12 cellular contexts compared by ENCODE assay signal in the genomic region with DNA sequence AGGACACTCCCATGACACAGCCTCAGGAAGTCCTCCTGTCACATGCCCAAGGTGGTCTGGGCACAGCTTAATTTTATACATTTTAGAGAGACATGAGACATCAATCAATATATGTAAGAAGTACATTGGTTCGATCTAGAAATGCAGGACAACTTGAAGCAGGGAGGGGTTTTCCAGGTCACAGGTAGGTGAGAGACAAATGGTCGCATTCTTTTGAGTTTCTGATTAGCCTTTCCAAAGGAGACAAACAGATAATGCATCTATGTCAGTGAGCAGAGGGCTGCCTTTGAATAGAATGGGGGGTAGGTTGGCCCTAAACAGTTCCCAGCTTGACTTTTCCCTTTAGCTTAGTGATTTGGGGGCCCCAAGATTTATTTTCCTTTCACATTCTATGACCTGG. TPM values are rescaled to one million over a fixed set of nuclear protein-coding genes. Genes with fewer than 3 reads are reported as not detected.
DNase-seq lines count a peak whose midpoint lies in the region; ATAC-seq, FAIRE-seq and TF ChIP-seq lines count a peak whose summit lies in the region.
"Had no signal": no experiment of that assay in that cellular context is flagged by ENCODE, and none has a peak within 500 bp of the region (broad histone marks: within the 10 kb centered on the region; RNA-seq: fewer than 3 reads in every experiment).

No MANE protein-coding gene starts in this region.

- H3K4me1 Mint-ChIP-seq in astrocyte (ENCODE audit: low read depth, unreplicated experiment), result peaks cover 37% of the 10 kb centered on the region

- peaks cover 38% of the 10 kb centered on the region for H3K79me2 ChIP-seq in astrocyte (ENCODE audit: insufficient read depth, low read length)

- H3K4me3 Mint-ChIP-seq in astrocyte (ENCODE audit: unreplicated experiment), result peak overlapping the region; percentile 91
- H3K4me3 Mint-ChIP-seq: activated T-helper 1 cell treated with anti-CD3 and anti-CD28 coated beads, Interleukin-12 subunit alpha, Interleukin-12 subunit beta, Interleukin-2, Interleukin-4 antibody, amounts not matched to agents 30 ng/mL and 10 ng/mL and 1 ng/mL, durations not matched to agents 14 hours and 24 hours and 36 hours had no signal

- no peaks in the 10 kb centered on the region for H3K27me3 Mint-ChIP-seq in astrocyte (ENCODE audit: low read depth, unreplicated experiment)

- TF ChIP-seq CTCF in astrocyte (IDR thresholded peaks at IDR 0.05; ENCODE audit: insufficient read depth, low read depth, low read length), result no peak

- ATAC-seq in GM18520 (IDR thresholded peaks at IDR 0.05; ENCODE audit: unreplicated experiment), result no peak

- peaks cover 6% of the 10 kb centered on the region for H3K36me3 Mint-ChIP-seq in astrocyte (ENCODE audit: low read depth, unreplicated experiment)

- no peaks in the 10 kb centered on the region for H3K9me3 ChIP-seq in astrocyte (ENCODE audit: insufficient read depth, low read depth, low read length)
- H3K9me3 ChIP-seq: BLaER1 had no signal

- H3K4me2 ChIP-seq in astrocyte (ENCODE audit: low read length), result peak overlapping the region; percentile 86
- H3K4me2 ChIP-seq: BLaER1 had no signal

- H4K20me1 ChIP-seq in astrocyte (ENCODE audit: insufficient read depth, low read length), result peaks cover 7% of the 10 kb centered on the region
- H4K20me1 ChIP-seq: BLaER1 had no signal

- peaks cover 48% of the 10 kb centered on the region for H3K4me1 ChIP-seq in astrocyte (ENCODE audit: insufficient read depth, low read length)

- no peaks in the 10 kb centered on the region for H3K27me3 ChIP-seq in astrocyte (ENCODE audit: insufficient read depth, low read length)

- no peak for FAIRE-seq in astrocyte (lab: Jason Lieb, UNC)

- peak overlapping the region; percentile 92 for H3K9ac ChIP-seq in astrocyte (ENCODE audit: low read length)
- H3K9ac ChIP-seq: BLaER1 had no signal

- no peaks in the 10 kb centered on the region for H3K36me3 ChIP-seq in astrocyte (ENCODE audit: insufficient read depth, low read length)
- H3K36me3 ChIP-seq: BLaER1 had no signal

- H3K9me3 Mint-ChIP-seq in astrocyte (ENCODE audit: unreplicated experiment), result no peaks in the 10 kb centered on the region
- H3K9me3 Mint-ChIP-seq: activated T-helper 1 cell treated with anti-CD3 and anti-CD28 coated beads, Interleukin-12 subunit alpha, Interleukin-12 subunit beta, Interleukin-2, Interleukin-4 antibody, amounts not matched to agents 30 ng/mL and 10 ng/mL and 1 ng/mL, durations not matched to agents 14 hours and 24 hours and 36 hours had no signal

- DNase-seq in Daoy (ENCODE audit: low read depth) (peak; percentile 19), astrocyte (ENCODE audit: low read depth) (no peak), islet precursor cell (peak; percentile 53), skeletal muscle cell (ENCODE audit: low read depth) (no peak), UCSD-AML1 (lab: John Stamatoyannopoulos, UW; ENCODE audit: unreplicated experiment) (no peak), NCI-H524 treated with DMSO at 0.1 percent for 48 hours (lab: John Stamatoyannopoulos, UW) (no peak), COLO829 (ENCODE audit: low spot score) (no peak)
- DNase-seq: activated CD4-positive, CD25-positive, alpha-beta regulatory T cell; KBM-7 had no signal

- peak overlapping the region; percentile 90 for H3K27ac ChIP-seq in astrocyte (ENCODE audit: low read depth, low read length)
- H3K27ac ChIP-seq: BLaER1 had no signal

- peak overlapping the region; percentile 94 for H3K27ac Mint-ChIP-seq in astrocyte (ENCODE audit: unreplicated experiment)
- H3K27ac Mint-ChIP-seq: activated T-helper 1 cell treated with anti-CD3 and anti-CD28 coated beads, Interleukin-12 subunit alpha, Interleukin-12 subunit beta, Interleukin-2, Interleukin-4 antibody, amounts not matched to agents 30 ng/mL and 10 ng/mL and 1 ng/mL, durations not matched to agents 14 hours and 24 hours and 36 hours had no signal

- peak overlapping the region; percentile 13 for H2AFZ ChIP-seq in astrocyte (ENCODE audit: low read depth, low read length)

- peak overlapping the region; percentile 66 for H3K4me3 ChIP-seq in astrocyte (ENCODE audit: insufficient read depth, low read depth, low read length)
- peak overlapping the region; percentile 42 for H3K4me3 ChIP-seq in skeletal muscle cell (ENCODE audit: low read depth, low read length)
- H3K4me3 ChIP-seq: BLaER1 had no signal

RNA-seq across cellular contexts. Expression of a gene that starts 2.5 kb away (rescaled TPM):
- 56.1 and 58.4 TPM in 2 replicates for total RNA-seq in Daoy (2014; rRNA removed; shearing (Covaris generic))
- 53.7 and 54.6 TPM in 2 replicates for total RNA-seq in astrocyte
- total RNA-seq: activated T-helper 1 cell treated with anti-CD3 and anti-CD28 coated beads, Interleukin-12 subunit alpha, Interleukin-12 subunit beta, Interleukin-2, Interleukin-4 antibody, amounts not matched to agents 30 ng/mL and 10 ng/mL and 1 ng/mL, durations not matched to agents 14 hours and 24 hours and 36 hours had no signal

Comparison
In these comparisons a context has a peak if more than half of its experiments do, and no peak if none do; other contexts are left out.
1. DNase-seq: peak in Daoy (single experiment) and islet precursor cell (single experiment); none in astrocyte (single experiment), skeletal muscle cell (single experiment), UCSD-AML1 (single experiment), NCI-H524 treated with DMSO at 0.1 percent for 48 hours (single experiment) and COLO829 (single experiment).